8 cellular contexts compared by ENCODE assay signal in genomic region chr10:91797874-91798735, GRCh38. TPM values are rescaled to one million over a fixed set of nuclear protein-coding genes. Genes with fewer than 3 reads are reported as not detected.
DNase-seq lines count a peak whose midpoint lies in the region; ATAC-seq and TF ChIP-seq lines count a peak whose summit lies in the region.

Gene TNKS2 (plus strand): TSS chr10:91798426. CDS start chr10:91798691, 265 bp downstream.

- H3K4me1 Mint-ChIP-seq in T-helper 17 cell, result peaks cover 49% of the 10 kb centered on the region
- H3K4me1 Mint-ChIP-seq in progenitor cell of endocrine pancreas (ENCODE audit: low read depth), result peaks cover 34% of the 10 kb centered on the region

- H3K27me3 Mint-ChIP-seq in T-helper 17 cell (no peaks in the 10 kb centered on the region), progenitor cell of endocrine pancreas (no peaks in the 10 kb centered on the region)

- peaks cover 64% of the 10 kb centered on the region for H3K4me1 ChIP-seq in left ventricle myocardium inferior
- H3K4me1 ChIP-seq in upper lobe of right lung, result peaks cover 32% of the 10 kb centered on the region

- H3K4me3 ChIP-seq in left ventricle myocardium inferior (peak within 1 kb of the TSS; percentile 81), upper lobe of right lung (peak within 1 kb of the TSS; percentile 96)

- DNase-seq in NCI-H1694 (lab: John Stamatoyannopoulos, UW) (peak; percentile 72), T-helper 17 cell (peak; percentile 88 to 94 (median 90)), amygdala (lab: John Stamatoyannopoulos, UW) (peak; percentile 35 to 95 (median 84)), left ventricle myocardium inferior (peak; percentile 95), progenitor cell of endocrine pancreas (ENCODE audit: low spot score, unreplicated experiment) (peak; percentile 96), upper lobe of right lung (peak; percentile 98)

- no peaks in the 10 kb centered on the region for H3K36me3 Mint-ChIP-seq in T-helper 17 cell (ENCODE audit: low read depth)
- peaks cover 14% of the 10 kb centered on the region for H3K36me3 Mint-ChIP-seq in progenitor cell of endocrine pancreas (ENCODE audit: insufficient read depth)

- H3K4me3 Mint-ChIP-seq in T-helper 17 cell, result peak within 1 kb of the TSS; percentile 97
- peak within 1 kb of the TSS; percentile 96 for H3K4me3 Mint-ChIP-seq in progenitor cell of endocrine pancreas (ENCODE audit: low read depth)

- H3K27ac Mint-ChIP-seq in T-helper 17 cell (peak within 1 kb of the TSS; percentile 96), progenitor cell of endocrine pancreas (peak within 1 kb of the TSS; percentile 99)

- ATAC-seq in GM18498 (IDR thresholded peaks at IDR 0.05; ENCODE audit: unreplicated experiment), result peak; percentile 75
- peak; percentile 63 for ATAC-seq in HG02884 (IDR thresholded peaks at IDR 0.05; ENCODE audit: unreplicated experiment)
- peak; percentile 80 for ATAC-seq in T-helper 17 cell
- peak; percentile 95 for ATAC-seq in upper lobe of right lung

- H3K27me3 ChIP-seq in left ventricle myocardium inferior (ENCODE audit: low read depth) (no peaks in the 10 kb centered on the region), upper lobe of right lung (no peaks in the 10 kb centered on the region)

- intact Hi-C loops in left ventricle myocardium inferior (cut with micrococcal nuclease), result no loop called here
- intact Hi-C loops in upper lobe of right lung (cut with DNase I), result no loop called here

- H3K9me3 Mint-ChIP-seq in progenitor cell of endocrine pancreas (ENCODE audit: low read depth), result no peaks in the 10 kb centered on the region

- TF ChIP-seq CTCF in left ventricle myocardium inferior (IDR thresholded peaks at IDR 0.05; ENCODE audit: borderline replicate concordance) (no peak), progenitor cell of endocrine pancreas (IDR thresholded peaks at IDR 0.05; ENCODE audit: unreplicated experiment) (no peak), upper lobe of right lung (IDR thresholded peaks at IDR 0.05) (no peak)

- H3K9me3 ChIP-seq in T-helper 17 cell (ENCODE audit: control insufficient read depth, low read length, poor library complexity, severe bottlenecking) (no peaks in the 10 kb centered on the region), left ventricle myocardium inferior (replicated peaks) (no peaks in the 10 kb centered on the region), upper lobe of right lung (no peaks in the 10 kb centered on the region)

- H3K36me3 ChIP-seq in left ventricle myocardium inferior (no peaks in the 10 kb centered on the region), upper lobe of right lung (peaks cover 4% of the 10 kb centered on the region)

- H3K27ac ChIP-seq in left ventricle myocardium inferior (replicated peaks) (peak within 1 kb of the TSS; percentile 97), upper lobe of right lung (peak within 1 kb of the TSS; percentile 94)

RNA-seq across cellular contexts. Expression of gene TNKS2, which starts in this region (rescaled TPM):
- total RNA-seq in T-helper 17 cell (10 to 100 TPM; 43.4 to 50.6 TPM), left ventricle myocardium inferior (13.8 TPM), progenitor cell of endocrine pancreas (52.8 and 53.2 TPM in 2 replicates), upper lobe of right lung (40.5 TPM)

Comparison
In these comparisons a context has a peak if more than half of its experiments do, and no peak if none do; other contexts are left out.
1. Peak in every context shown above with its lines: DNase-seq, ATAC-seq, H3K4me3 ChIP-seq and H3K27ac ChIP-seq.